Comparison of ENCODE assay signal across 1 cellular context in the genomic region with DNA sequence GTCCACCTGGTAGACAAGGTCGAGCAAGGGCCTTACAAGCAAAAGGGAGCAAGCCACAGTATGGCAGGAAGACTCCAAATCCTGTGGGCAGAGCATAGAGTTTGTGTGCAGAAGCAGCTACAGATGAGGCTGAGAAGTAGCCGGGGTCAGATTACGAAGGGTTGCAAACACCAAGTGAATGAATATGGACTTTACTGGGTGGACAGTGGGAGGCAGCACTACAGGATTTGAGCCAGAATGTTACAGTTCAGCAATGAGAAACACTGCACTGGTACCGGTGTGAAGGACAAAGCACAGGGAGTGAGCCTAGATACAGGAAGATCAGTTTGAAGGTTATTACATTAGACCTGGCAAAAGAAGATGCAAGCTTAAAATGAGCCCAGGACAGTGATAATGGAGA.
TF ChIP-seq lines count a peak whose summit lies in the region.

No MANE protein-coding gene starts in this region.

TF ChIP-seq in GM23338, 12 proteins besides CTCF, POLR2A, EP300 and RAD21 (continued from another document):
- TF ChIP-seq, protein P1, sequence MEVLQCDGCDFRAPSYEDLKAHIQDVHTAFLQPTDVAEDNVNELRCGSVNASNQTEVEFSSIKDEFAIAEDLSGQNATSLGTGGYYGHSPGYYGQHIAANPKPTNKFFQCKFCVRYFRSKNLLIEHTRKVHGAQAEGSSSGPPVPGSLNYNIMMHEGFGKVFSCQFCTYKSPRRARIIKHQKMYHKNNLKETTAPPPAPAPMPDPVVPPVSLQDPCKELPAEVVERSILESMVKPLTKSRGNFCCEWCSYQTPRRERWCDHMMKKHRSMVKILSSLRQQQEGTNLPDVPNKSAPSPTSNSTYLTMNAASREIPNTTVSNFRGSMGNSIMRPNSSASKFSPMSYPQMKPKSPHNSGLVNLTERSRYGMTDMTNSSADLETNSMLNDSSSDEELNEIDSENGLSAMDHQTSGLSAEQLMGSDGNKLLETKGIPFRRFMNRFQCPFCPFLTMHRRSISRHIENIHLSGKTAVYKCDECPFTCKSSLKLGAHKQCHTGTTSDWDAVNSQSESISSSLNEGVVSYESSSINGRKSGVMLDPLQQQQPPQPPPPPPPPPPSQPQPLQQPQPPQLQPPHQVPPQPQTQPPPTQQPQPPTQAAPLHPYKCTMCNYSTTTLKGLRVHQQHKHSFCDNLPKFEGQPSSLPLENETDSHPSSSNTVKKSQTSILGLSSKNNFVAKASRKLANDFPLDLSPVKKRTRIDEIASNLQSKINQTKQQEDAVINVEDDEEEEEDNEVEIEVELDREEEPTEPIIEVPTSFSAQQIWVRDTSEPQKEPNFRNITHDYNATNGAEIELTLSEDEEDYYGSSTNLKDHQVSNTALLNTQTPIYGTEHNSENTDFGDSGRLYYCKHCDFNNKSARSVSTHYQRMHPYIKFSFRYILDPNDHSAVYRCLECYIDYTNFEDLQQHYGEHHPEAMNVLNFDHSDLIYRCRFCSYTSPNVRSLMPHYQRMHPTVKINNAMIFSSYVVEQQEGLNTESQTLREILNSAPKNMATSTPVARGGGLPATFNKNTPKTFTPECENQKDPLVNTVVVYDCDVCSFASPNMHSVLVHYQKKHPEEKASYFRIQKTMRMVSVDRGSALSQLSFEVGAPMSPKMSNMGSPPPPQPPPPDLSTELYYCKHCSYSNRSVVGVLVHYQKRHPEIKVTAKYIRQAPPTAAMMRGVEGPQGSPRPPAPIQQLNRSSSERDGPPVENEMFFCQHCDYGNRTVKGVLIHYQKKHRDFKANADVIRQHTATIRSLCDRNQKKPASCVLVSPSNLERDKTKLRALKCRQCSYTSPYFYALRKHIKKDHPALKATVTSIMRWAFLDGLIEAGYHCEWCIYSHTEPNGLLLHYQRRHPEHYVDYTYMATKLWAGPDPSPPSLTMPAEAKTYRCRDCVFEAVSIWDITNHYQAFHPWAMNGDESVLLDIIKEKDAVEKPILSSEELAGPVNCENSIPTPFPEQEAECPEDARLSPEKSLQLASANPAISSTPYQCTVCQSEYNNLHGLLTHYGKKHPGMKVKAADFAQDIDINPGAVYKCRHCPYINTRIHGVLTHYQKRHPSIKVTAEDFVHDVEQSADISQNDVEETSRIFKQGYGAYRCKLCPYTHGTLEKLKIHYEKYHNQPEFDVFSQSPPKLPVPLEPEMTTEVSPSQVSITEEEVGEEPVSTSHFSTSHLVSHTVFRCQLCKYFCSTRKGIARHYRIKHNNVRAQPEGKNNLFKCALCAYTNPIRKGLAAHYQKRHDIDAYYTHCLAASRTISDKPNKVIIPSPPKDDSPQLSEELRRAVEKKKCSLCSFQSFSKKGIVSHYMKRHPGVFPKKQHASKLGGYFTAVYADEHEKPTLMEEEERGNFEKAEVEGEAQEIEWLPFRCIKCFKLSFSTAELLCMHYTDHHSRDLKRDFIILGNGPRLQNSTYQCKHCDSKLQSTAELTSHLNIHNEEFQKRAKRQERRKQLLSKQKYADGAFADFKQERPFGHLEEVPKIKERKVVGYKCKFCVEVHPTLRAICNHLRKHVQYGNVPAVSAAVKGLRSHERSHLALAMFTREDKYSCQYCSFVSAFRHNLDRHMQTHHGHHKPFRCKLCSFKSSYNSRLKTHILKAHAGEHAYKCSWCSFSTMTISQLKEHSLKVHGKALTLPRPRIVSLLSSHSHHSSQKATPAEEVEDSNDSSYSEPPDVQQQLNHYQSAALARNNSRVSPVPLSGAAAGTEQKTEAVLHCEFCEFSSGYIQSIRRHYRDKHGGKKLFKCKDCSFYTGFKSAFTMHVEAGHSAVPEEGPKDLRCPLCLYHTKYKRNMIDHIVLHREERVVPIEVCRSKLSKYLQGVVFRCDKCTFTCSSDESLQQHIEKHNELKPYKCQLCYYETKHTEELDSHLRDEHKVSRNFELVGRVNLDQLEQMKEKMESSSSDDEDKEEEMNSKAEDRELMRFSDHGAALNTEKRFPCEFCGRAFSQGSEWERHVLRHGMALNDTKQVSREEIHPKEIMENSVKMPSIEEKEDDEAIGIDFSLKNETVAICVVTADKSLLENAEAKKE (CRISPR knock-in tag; IDR thresholded peaks at IDR 0.05): no peak
- TF ChIP-seq POLR2AphosphoS5 (IDR thresholded peaks at IDR 0.05; ENCODE audit: low read depth): no peak
